Comparison of ENCODE assay signal across 24 cellular contexts in genomic region chr20:38021373-38021772, GRCh38. TPM values are rescaled to one million over a fixed set of nuclear protein-coding genes. Genes with fewer than 3 reads are reported as not detected.
A peak's percentile ranks its signal among the peaks of the same experiment; 100 is the strongest.
DNase-seq lines count a peak whose midpoint lies in the region; ATAC-seq, FAIRE-seq and TF ChIP-seq lines count a peak whose summit lies in the region.
"Had no signal": no experiment of that assay in that cellular context is flagged by ENCODE, and none has a peak within 500 bp of the region (broad histone marks: within the 10 kb centered on the region; RNA-seq: fewer than 3 reads in every experiment).

No MANE protein-coding gene starts in this region.

- no peak overlapping the region for H2AFZ ChIP-seq in PC-3 (ENCODE audit: low read length)

- TF ChIP-seq CTCF in A549 (IDR thresholded peaks at IDR 0.05) (no peak), PC-3 (conservative IDR thresholded peaks at IDR 0.05; ENCODE audit: low read depth, low read length) (no peak), mucosa of descending colon (IDR thresholded peaks at IDR 0.05) (no peak), gastroesophageal sphincter (IDR thresholded peaks at IDR 0.05) (no peak), upper lobe of left lung (IDR thresholded peaks at IDR 0.05) (no peak)

- H3K9me2 ChIP-seq in PC-3 (replicated peaks; ENCODE audit: low read length) = no peaks in the 10 kb centered on the region

- intact Hi-C loops in PC-3 (cut with micrococcal nuclease) (loop anchor here (1.0 kb wide), 1 partner anchor 31 kb away; no protein-coding TSS in a partner anchor), mucosa of descending colon (cut with DNase I, micrococcal nuclease) (no loop called here)

- H3K4me3 ChIP-seq in A549 (no peak overlapping the region), PC-3 (ENCODE audit: low read length) (no peak overlapping the region), mucosa of descending colon (no peak overlapping the region), gastroesophageal sphincter (no peak overlapping the region), upper lobe of left lung (no peak overlapping the region)
- H3K4me3 ChIP-seq: heart right ventricle, vagina had no signal

- CTCF ChIA-PET in A549 (lab: Yijun Ruan, JAX) (interaction anchor here (0.8 to 1.4 kb wide), 3 partner anchors 8 to 51 kb away, joined by 3 read pairs; partner anchors contain the start of genes RPRD1B and TTI1), PC-3 (lab: Charles Lee) (interaction anchor here (0.5 kb wide), 1 partner anchor 29 kb away, joined by 7 read pairs; no protein-coding TSS in a partner anchor)

- ATAC-seq in A549 = no peak; a peak in 1 of 6 replicates
- peak; percentile 78 for ATAC-seq in PC-3
- ATAC-seq in mucosa of descending colon = peak; percentile 26
- ATAC-seq in gastroesophageal sphincter = no peak
- no peak for ATAC-seq in upper lobe of left lung (ENCODE audit: low FRiP score in 2 of 2)
- ATAC-seq: heart right ventricle, WTC11 had no signal

- 0 out of 3 replicates have a peak overlapping the region, but pooled peaks have one; percentile 9 for H3K4me2 ChIP-seq in A549
- H3K4me2 ChIP-seq in PC-3 (ENCODE audit: low read length) = peak overlapping the region; percentile 25

- H3K9ac ChIP-seq in PC-3 (ENCODE audit: low read length) = no peak overlapping the region

- WGBS in A549 (ENCODE audit: missing lambda C conversion rate) = 49% methylated on average over 2 of the region's 2 CpGs
- 50 to 76% methylated on average over 1 to 2 of the region's 2 CpGs for WGBS in gastroesophageal sphincter (ENCODE audit: low coverage in 1 of 2), 2 donors
- 77 to 88% methylated on average over 2 of the region's 2 CpGs for WGBS in upper lobe of left lung, 2 donors

- TF ChIP-seq EP300 in A549 (IDR thresholded peaks at IDR 0.05) (no peak), gastroesophageal sphincter (IDR thresholded peaks at IDR 0.05) (no peak), upper lobe of left lung (IDR thresholded peaks at IDR 0.05) (no peak)

- H3K9me3 ChIP-seq in A549 (peaks cover 34% of the 10 kb centered on the region), PC-3 (ENCODE audit: low read length) (no peaks in the 10 kb centered on the region; the same call in 1 of the 2 replicates), mucosa of descending colon (peaks cover 9% of the 10 kb centered on the region), gastroesophageal sphincter (peaks cover 0 to 18% (median 2%) of the 10 kb centered on the region in 3 donors), upper lobe of left lung (peaks cover 0 to 13% (median 9%) of the 10 kb centered on the region in 4 donors)
- H3K9me3 ChIP-seq: vagina had no signal

- peaks cover 39% of the 10 kb centered on the region for H3K36me3 ChIP-seq in PC-3 (ENCODE audit: low read depth, low read length)
- no peaks in the 10 kb centered on the region for H3K36me3 ChIP-seq in mucosa of descending colon (ENCODE audit: low read depth)
- H3K36me3 ChIP-seq in gastroesophageal sphincter = peaks cover 8 to 34% of the 10 kb centered on the region in 2 donors
- H3K36me3 ChIP-seq in upper lobe of left lung = peaks cover 0 to 20% (median 13%) of the 10 kb centered on the region in 4 donors

- peaks cover 84% of the 10 kb centered on the region for H3K79me2 ChIP-seq in PC-3 (ENCODE audit: low read length)

- H4K20me1 ChIP-seq in PC-3 (ENCODE audit: low read length) = peaks cover 18% of the 10 kb centered on the region

- no TSS peak for BruUV-seq in PC-3 (replicated peaks; lab: Mats Ljungman, UMichigan)

- no peak for DNase-seq in A549 (ENCODE audit: low read depth in 1 of 2, low spot score in 1 of 2)
- DNase-seq in LHCN-M2 (ENCODE audit: low read depth) = peak; percentile 91
- DNase-seq in PC-3 = peak; percentile 71
- DNase-seq in mucosa of descending colon = no peak
- no peak for DNase-seq in activated gamma-delta T cell (lab: John Stamatoyannopoulos, UW)
- no peak for DNase-seq in upper lobe of left lung
- no peak for DNase-seq in D341Med (ENCODE audit: low spot score)
- DNase-seq: activated CD4-positive, alpha-beta T cell treated with anti-CD3 and anti-CD28 coated beads, Interleukin-2, amount 50 U/mL, for 4 hours; C1 segment of cervical spinal cord; Calu3; heart right ventricle; left colon; MM.1S; naive B cell; NCI-H1436 treated with DMSO at 0.1 percent for 48 hours; NCI-H2227 treated with DMSO at 0.1 percent for 48 hours; nucleus accumbens; OCI-M1; SHP77; stimulated activated CD4-positive, alpha-beta T cell treated with anti-CD3 and anti-CD28 coated beads, Interleukin-4, amount 100 ng/mL, for 1 hour; stimulated activated naive CD4-positive, alpha-beta T cell had no signal

- TF ChIP-seq POLR2A in A549 (IDR thresholded peaks at IDR 0.05; ENCODE audit: low read length) = no peak
- no peak for TF ChIP-seq POLR2A in gastroesophageal sphincter (IDR thresholded peaks at IDR 0.05)
- TF ChIP-seq POLR2A in upper lobe of left lung (IDR thresholded peaks at IDR 0.05) = no peak

- no peak overlapping the region; a peak in 1 of 6 replicates for H3K27ac ChIP-seq in A549
- peak overlapping the region; percentile 59 for H3K27ac ChIP-seq in PC-3 (ENCODE audit: low read length)
- H3K27ac ChIP-seq in gastroesophageal sphincter = no peak overlapping the region
- no peak overlapping the region for H3K27ac ChIP-seq in upper lobe of left lung
- H3K27ac ChIP-seq: heart right ventricle, vagina had no signal

- FAIRE-seq in A549 (lab: Jason Lieb, UNC) = no peak

- no peak for TF ChIP-seq RAD21 in A549 (conservative IDR thresholded peaks at IDR 0.05 in 1 of 2, IDR thresholded peaks at IDR 0.05 in 1 of 2)

- no peaks in the 10 kb centered on the region for H3K27me3 ChIP-seq in PC-3 (ENCODE audit: low read length)
- H3K27me3 ChIP-seq in gastroesophageal sphincter = no peaks in the 10 kb centered on the region
- H3K27me3 ChIP-seq in upper lobe of left lung = no peaks in the 10 kb centered on the region
- H3K27me3 ChIP-seq: heart right ventricle, vagina had no signal

- POLR2A ChIA-PET in A549 (lab: Yijun Ruan, JAX) (no interaction called here), PC-3 (lab: Charles Lee; ENCODE audit: unreplicated experiment) (interaction anchor here (1.0 kb wide), 1 partner anchor 12 kb away, joined by 5 read pairs; the partner anchor contains the start of genes RPRD1B and TTI1)

- peaks cover 4% of the 10 kb centered on the region for H3F3A ChIP-seq in PC-3 (ENCODE audit: low read length, unreplicated experiment)

- H3K4me1 ChIP-seq in A549 (peaks cover 31% of the 10 kb centered on the region), PC-3 (ENCODE audit: insufficient read depth, low read length) (peaks cover 42% of the 10 kb centered on the region), mucosa of descending colon (ENCODE audit: low read depth) (peaks cover 4% of the 10 kb centered on the region), gastroesophageal sphincter (peaks cover 0 to 4% (median 0%) of the 10 kb centered on the region in 3 donors), upper lobe of left lung (peaks cover 10 to 20% (median 13%) of the 10 kb centered on the region in 4 donors)
- H3K4me1 ChIP-seq: vagina had no signal

TF ChIP-seq in A549, 52 proteins besides CTCF, POLR2A, EP300 and RAD21:
- no peak for TF ChIP-seq TFCP2L1 (CRISPR knock-in tag; IDR thresholded peaks at IDR 0.05)
- no peak for TF ChIP-seq MAX (IDR thresholded peaks at IDR 0.05)
- no peak for TF ChIP-seq MYC (IDR thresholded peaks at IDR 0.05; ENCODE audit: borderline replicate concordance, low read length)
- no peak for TF ChIP-seq ESRRA (IDR thresholded peaks at IDR 0.05; ENCODE audit: borderline replicate concordance, low read length)
- TF ChIP-seq CBX2 (IDR thresholded peaks at IDR 0.05; ENCODE audit: borderline replicate concordance, low read depth) = no peak

RNA-seq across cellular contexts. Expression of gene TTI1, which starts 11.9 kb away (rescaled TPM):
- polyA plus RNA-seq in A549 (2011; rRNA removed) (27.9 and 30.6 TPM in 2 replicates), A549 (2017; fragmentation: RNase III; extraction: RNeasy Plus Mini Kit Qiagen cat#74134 plus additional on column Dnase treatment) (19.6 to 20.6 TPM (median 20.0 TPM) in 3 replicates)
- polyA plus RNA-seq in A549 (2012; cell fraction: cytosol; rRNA removed) = 19.5 and 23.1 TPM in 2 replicates
- polyA plus RNA-seq in A549 (2012; cell fraction: nucleus; rRNA removed) = 21.4 and 25.4 TPM in 2 replicates
- polyA minus RNA-seq in A549 (2011; rRNA and poly(A)+ RNA removed) = 39.8 and 40.6 TPM in 2 replicates
- total RNA-seq in LHCN-M2 (2014; rRNA removed) (33.5 and 35.3 TPM in 2 replicates), PC-3 (2014; rRNA removed) (21.8 and 23.2 TPM in 2 replicates), mucosa of descending colon (10 to 100 TPM; 13.4 to 16.4 (median 14.0) TPM), gastroesophageal sphincter (10 to 100 TPM in 3 of 4 donors, 1 to 10 TPM in 1; 9.8 to 14.8 (median 12.5) TPM), upper lobe of left lung (10 to 100 TPM; 11.2 to 30.4 (median 15.1) TPM)
- polyA plus RNA-seq in LHCN-M2 (2012) = 10.4 TPM

RNA-seq across cellular contexts. Expression of gene RPRD1B, which starts 12.2 kb away (rescaled TPM):
- 26.7 and 28.4 TPM in 2 replicates for polyA plus RNA-seq in A549 (2011; rRNA removed)
- polyA plus RNA-seq in A549 (2012; cell fraction: cytosol; rRNA removed) = 9.2 and 11.5 TPM in 2 replicates
- 14.9 and 28.4 TPM in 2 replicates for polyA plus RNA-seq in A549 (2012; cell fraction: nucleus; rRNA removed)
- polyA plus RNA-seq in A549 (2017; fragmentation: RNase III; extraction: RNeasy Plus Mini Kit Qiagen cat#74134 plus additional on column Dnase treatment) = 16.1 to 17.1 TPM (median 16.4 TPM) in 3 replicates
- 19.8 and 22.9 TPM in 2 replicates for polyA minus RNA-seq in A549 (2011; rRNA and poly(A)+ RNA removed)
- 15.8 and 21.3 TPM in 2 replicates for total RNA-seq in LHCN-M2 (2014; rRNA removed)
- polyA plus RNA-seq in LHCN-M2 (2012) = 8.6 TPM
- total RNA-seq in PC-3 (2014; rRNA removed) = 40.1 and 43.6 TPM in 2 replicates
- 10 to 100 TPM; 28.2 to 36.3 (median 32.9) TPM for total RNA-seq in mucosa of descending colon
- total RNA-seq in gastroesophageal sphincter = 10 to 100 TPM; 17.1 to 26.8 (median 23.7) TPM
- total RNA-seq in upper lobe of left lung = 10 to 100 TPM; 26.0 to 75.4 (median 29.2) TPM

Comparison
In these comparisons a context has a peak if more than half of its experiments do, and no peak if none do; other contexts are left out.
1. ATAC-seq: peak in PC-3 (single experiment) and mucosa of descending colon (single experiment); none in A549 (0 of 2), gastroesophageal sphincter (single experiment) and upper lobe of left lung (0 of 2).
2. DNase-seq: peak in LHCN-M2 (single experiment) and PC-3 (single experiment); none in A549 (0 of 2), mucosa of descending colon (0 of 3), activated gamma-delta T cell (single experiment), upper lobe of left lung (0 of 2) and D341Med (single experiment).